11 cellular contexts compared by ENCODE assay signal in genomic region chr1:8649027-8649426, GRCh38.
DNase-seq lines count a peak whose midpoint lies in the region; ATAC-seq and TF ChIP-seq lines count a peak whose summit lies in the region.
"Had no signal": no experiment of that assay in that cellular context is flagged by ENCODE, and none has a peak within 500 bp of the region (broad histone marks: within the 10 kb centered on the region; RNA-seq: fewer than 3 reads in every experiment).

No MANE protein-coding gene starts in this region.

- H3K4me3 Mint-ChIP-seq in activated CD8-positive, alpha-beta memory T cell treated with anti-CD3 and anti-CD28 coated beads, Interleukin-2, amount 10 ng/mL, durations not matched to agents 7 days and 5 days, result no peak overlapping the region

- peak; percentile 78 for ATAC-seq in activated CD8-positive, alpha-beta memory T cell treated with anti-CD3 and anti-CD28 coated beads, Interleukin-2, amount 10 ng/mL, durations not matched to agents 7 days and 5 days
- ATAC-seq in HG03469 (IDR thresholded peaks at IDR 0.05; ENCODE audit: unreplicated experiment), result no peak

- H3K4me1 Mint-ChIP-seq in activated CD8-positive, alpha-beta memory T cell treated with anti-CD3 and anti-CD28 coated beads, Interleukin-2, amount 10 ng/mL, durations not matched to agents 7 days and 5 days, result peaks cover 49% of the 10 kb centered on the region

- H3K9me3 Mint-ChIP-seq in activated CD8-positive, alpha-beta memory T cell treated with anti-CD3 and anti-CD28 coated beads, Interleukin-2, amount 10 ng/mL, durations not matched to agents 7 days and 5 days (ENCODE audit: low read depth), result no peaks in the 10 kb centered on the region

- H3K27me3 Mint-ChIP-seq in activated CD8-positive, alpha-beta memory T cell treated with anti-CD3 and anti-CD28 coated beads, Interleukin-2, amount 10 ng/mL, durations not matched to agents 7 days and 5 days, result no peaks in the 10 kb centered on the region

- no peak overlapping the region for H3K27ac Mint-ChIP-seq in activated CD8-positive, alpha-beta memory T cell treated with anti-CD3 and anti-CD28 coated beads, Interleukin-2, amount 10 ng/mL, durations not matched to agents 7 days and 5 days

- POLR2A ChIA-PET in HEK293T (lab: Yijun Ruan, JAX), result no interaction called here

- DNase-seq in activated CD8-positive, alpha-beta memory T cell treated with anti-CD3 and anti-CD28 coated beads, Interleukin-2, amount 10 ng/mL, durations not matched to agents 7 days and 5 days, result no peak
- no peak for DNase-seq in activated CD8-positive, alpha-beta memory T cell treated with anti-CD3 and anti-CD28 coated beads for 24 hours
- DNase-seq in HEK293T (ENCODE audit: extremely low spot score), result no peak
- DNase-seq in NCI-H2171 treated with DMSO at 0.1 percent for 48 hours (lab: John Stamatoyannopoulos, UW), result peak; percentile 83
- DNase-seq in renal cortical epithelial cell (ENCODE audit: low read depth), result peak; percentile 55
- no peak for DNase-seq in NK-92 (lab: John Stamatoyannopoulos, UW; ENCODE audit: unreplicated experiment)
- no peak for DNase-seq in middle frontal gyrus (ENCODE audit: extremely low spot score, low spot score)
- DNase-seq: colonic mucosa, NCI-H1436, Peyer's patch had no signal

- H3K36me3 Mint-ChIP-seq in activated CD8-positive, alpha-beta memory T cell treated with anti-CD3 and anti-CD28 coated beads, Interleukin-2, amount 10 ng/mL, durations not matched to agents 7 days and 5 days, result peaks cover 2% of the 10 kb centered on the region

- CTCF ChIA-PET in activated CD8-positive, alpha-beta memory T cell treated with anti-CD3 and anti-CD28 coated beads, Interleukin-2, amount 10 ng/mL, durations not matched to agents 7 days and 5 days (lab: Charles Lee), result no interaction called here
- CTCF ChIA-PET in HEK293T (lab: Yijun Ruan, JAX), result no interaction called here

TF ChIP-seq in HEK293T, 16 proteins besides CTCF, POLR2A, EP300 and RAD21:
- TF ChIP-seq PKNOX1 (IDR thresholded peaks at IDR 0.05) (peak; percentile 94), SP1 (IDR thresholded peaks at IDR 0.05) (no peak)

Comparison
In these comparisons a context has a peak if more than half of its experiments do, and no peak if none do; other contexts are left out.
1. DNase-seq: peak in NCI-H2171 treated with DMSO at 0.1 percent for 48 hours (single experiment) and renal cortical epithelial cell (single experiment); none in activated CD8-positive, alpha-beta memory T cell treated with anti-CD3 and anti-CD28 coated beads, Interleukin-2, amount 10 ng/mL, durations not matched to agents 7 days and 5 days (single experiment), activated CD8-positive, alpha-beta memory T cell treated with anti-CD3 and anti-CD28 coated beads for 24 hours (single experiment), HEK293T (single experiment), NK-92 (single experiment) and middle frontal gyrus (single experiment).